19 cellular contexts compared by ENCODE assay signal in the genomic region with DNA sequence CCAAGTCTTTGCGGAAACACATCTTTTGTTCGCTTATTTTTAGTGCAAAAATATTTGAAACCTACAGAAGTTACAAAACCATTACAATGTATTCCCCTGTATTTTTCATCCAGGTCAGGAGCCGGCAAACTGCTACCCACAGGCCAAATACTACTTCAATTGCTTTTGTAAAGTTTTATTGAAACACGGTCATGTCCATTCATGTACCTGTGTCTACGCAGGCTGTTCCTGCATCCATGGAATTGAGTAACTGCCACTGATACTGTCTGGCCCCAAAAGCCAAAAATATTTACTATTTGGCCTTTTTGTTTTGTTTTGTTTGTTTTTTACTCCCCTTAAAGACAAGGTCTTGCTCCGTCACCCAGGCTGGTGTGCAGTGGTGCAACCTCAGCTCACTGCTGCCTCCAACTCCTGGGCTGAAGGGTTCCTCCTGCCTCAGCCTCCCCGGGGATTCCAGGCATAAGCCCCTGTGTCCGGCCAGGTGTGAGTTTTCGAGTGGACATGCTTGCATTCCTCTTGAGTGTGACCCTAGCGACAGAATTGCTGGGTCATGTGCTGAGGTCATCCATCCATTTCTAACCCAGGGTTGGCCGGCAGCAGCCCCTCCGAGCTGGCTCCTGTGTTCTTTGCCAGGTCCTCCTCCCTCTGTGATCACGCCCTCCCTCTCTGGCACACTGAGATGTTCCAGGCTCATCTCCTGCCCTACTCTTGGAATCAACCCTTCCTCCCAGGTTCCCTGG. TPM values are rescaled to one million over a fixed set of nuclear protein-coding genes. Genes with fewer than 3 reads are reported as not detected.
A peak's percentile ranks its signal among the peaks of the same experiment; 100 is the strongest.
DNase-seq lines count a peak whose midpoint lies in the region; ATAC-seq and TF ChIP-seq lines count a peak whose summit lies in the region.
"Had no signal": no experiment of that assay in that cellular context is flagged by ENCODE, and none has a peak within 500 bp of the region (broad histone marks: within the 10 kb centered on the region; RNA-seq: fewer than 3 reads in every experiment).

No MANE protein-coding gene starts in this region.

- no peak overlapping the region for H4K8ac ChIP-seq in neuronal stem cell (ENCODE audit: low read depth, low read length)

- H2AK5ac ChIP-seq in neuronal stem cell (ENCODE audit: low read depth, low read length) = peak overlapping the region; percentile 56

- H3K4me2 ChIP-seq in DND-41 (ENCODE audit: insufficient read depth, low read length) (no peak overlapping the region), neuronal stem cell (ENCODE audit: insufficient read depth, low read length, poor library complexity, severe bottlenecking) (no peak overlapping the region)

- no peak overlapping the region for H2BK12ac ChIP-seq in neuronal stem cell (ENCODE audit: low read length)

- peak overlapping the region; percentile 72 for H2BK120ac ChIP-seq in neuronal stem cell (ENCODE audit: low read depth, low read length)

- H3K4me1 Mint-ChIP-seq in activated CD4-positive, alpha-beta T cell treated with anti-CD3 and anti-CD28 coated beads, Interleukin-2, amount 10 ng/mL, durations not matched to agents 24 days and 14 days = peaks cover 27% of the 10 kb centered on the region
- peaks cover 18% of the 10 kb centered on the region for H3K4me1 Mint-ChIP-seq in T-helper 17 cell
- no peaks in the 10 kb centered on the region for H3K4me1 Mint-ChIP-seq in glutamatergic neuron (ENCODE audit: low read depth, unreplicated experiment)

- H3K18ac ChIP-seq in neuronal stem cell (ENCODE audit: low read length) = peak overlapping the region; percentile 64

- peak overlapping the region; percentile 51 for H3K27ac Mint-ChIP-seq in activated CD4-positive, alpha-beta T cell treated with anti-CD3 and anti-CD28 coated beads, Interleukin-2, amount 10 ng/mL, durations not matched to agents 24 days and 14 days
- H3K27ac Mint-ChIP-seq in T-helper 17 cell (peak overlapping the region; percentile 59), glutamatergic neuron (ENCODE audit: unreplicated experiment) (no peak overlapping the region)
- H3K27ac Mint-ChIP-seq: CD4-positive, CD25-positive, alpha-beta regulatory T cell had no signal

- H3K79me2 ChIP-seq in DND-41 (ENCODE audit: insufficient read depth, low read length) = peaks cover 16% of the 10 kb centered on the region

- H4K91ac ChIP-seq in neuronal stem cell (ENCODE audit: low read depth, low read length, poor library complexity) = no peak overlapping the region

- no peak overlapping the region for H3K4me3 Mint-ChIP-seq in activated CD4-positive, alpha-beta T cell treated with anti-CD3 and anti-CD28 coated beads, Interleukin-2, amount 10 ng/mL, durations not matched to agents 24 days and 14 days
- H3K4me3 Mint-ChIP-seq in T-helper 17 cell (no peak overlapping the region), glutamatergic neuron (ENCODE audit: unreplicated experiment) (no peak overlapping the region)

- intact Hi-C loops in activated CD4-positive, alpha-beta T cell treated with anti-CD3 and anti-CD28 coated beads, Interleukin-2, amount 10 ng/mL, durations not matched to agents 24 days and 14 days (cut with micrococcal nuclease) = no loop called here

- H3K9me3 ChIP-seq in DND-41 (ENCODE audit: insufficient read depth, low read length, severe bottlenecking) = no peaks in the 10 kb centered on the region
- H3K9me3 ChIP-seq in T-helper 17 cell (ENCODE audit: control insufficient read depth, low read length, poor library complexity, severe bottlenecking) = no peaks in the 10 kb centered on the region
- no peaks in the 10 kb centered on the region for H3K9me3 ChIP-seq in neuronal stem cell (replicated peaks in 1 of 2; ENCODE audit: control insufficient read depth in 2 of 2, insufficient read depth in 1 of 2, low read depth in 1 of 2, low read length in 2 of 2)
- H3K9me3 ChIP-seq: Caco-2 had no signal

- H3K4ac ChIP-seq in neuronal stem cell (ENCODE audit: low read length) = no peak overlapping the region

- peak overlapping the region; percentile 75 for H2BK5ac ChIP-seq in neuronal stem cell (ENCODE audit: low read length)

- ATAC-seq in DND-41 (ENCODE audit: insufficient read depth, low read depth) = no peak
- ATAC-seq in T-helper 17 cell = no peak
- no peak for ATAC-seq in HG03432 (IDR thresholded peaks at IDR 0.05; ENCODE audit: unreplicated experiment)
- ATAC-seq: PC-3 had no signal

- TF ChIP-seq CTCF in DND-41 (IDR thresholded peaks at IDR 0.05; ENCODE audit: borderline replicate concordance, extremely low read depth, low read length, poor library complexity, severe bottlenecking) (no peak), coronary artery (IDR thresholded peaks at IDR 0.05) (no peak), glutamatergic neuron (IDR thresholded peaks at IDR 0.05; ENCODE audit: partially characterized antibody, unreplicated experiment) (no peak)

- H3K4me1 ChIP-seq in DND-41 (ENCODE audit: insufficient read depth, low read length) = no peaks in the 10 kb centered on the region
- peaks cover 0 to 2% of the 10 kb centered on the region in 2 donors for H3K4me1 ChIP-seq in neuronal stem cell (ENCODE audit: control insufficient read depth in 2 of 2, insufficient read depth in 1 of 2, low read depth in 1 of 2, low read length in 2 of 2)
- H3K4me1 ChIP-seq: Caco-2 had no signal

- no peak for DNase-seq in activated CD4-positive, alpha-beta T cell treated with anti-CD3 and anti-CD28 coated beads, Interleukin-2, amount 10 ng/mL, durations not matched to agents 24 days and 14 days
- no peak for DNase-seq in activated CD4-positive, alpha-beta T cell treated with anti-CD3 and anti-CD28 coated beads, Interleukin-2, amount 50 U/mL, for 4 hours
- no peak for DNase-seq in DND-41
- no peak for DNase-seq in T-helper 17 cell
- no peak for DNase-seq in neuronal stem cell (ENCODE audit: low spot score)
- DNase-seq in coronary artery (ENCODE audit: low spot score) = no peak
- DNase-seq in glutamatergic neuron = no peak
- DNase-seq: Caco-2; CD4-positive, CD25-positive, alpha-beta regulatory T cell; DMS153; HCEC 1CT; NCI-H2081 treated with DMSO at 0.1 percent for 48 hours; NCI-H510A; NCI-H82; PC-3 had no signal

- H3K27me3 ChIP-seq in DND-41 (ENCODE audit: insufficient read depth, low read length, poor library complexity) (no peaks in the 10 kb centered on the region), neuronal stem cell (ENCODE audit: control insufficient read depth in 3 of 3, insufficient read depth in 3 of 3, low read depth in 1 of 3, low read length in 3 of 3) (peaks cover 0 to 3% (median 0%) of the 10 kb centered on the region in 3 experiments)

- H3K79me1 ChIP-seq in neuronal stem cell (ENCODE audit: low read depth, low read length) = peaks cover 2% of the 10 kb centered on the region

- H3K9me3 Mint-ChIP-seq in activated CD4-positive, alpha-beta T cell treated with anti-CD3 and anti-CD28 coated beads, Interleukin-2, amount 10 ng/mL, durations not matched to agents 24 days and 14 days = no peaks in the 10 kb centered on the region
- no peaks in the 10 kb centered on the region for H3K9me3 Mint-ChIP-seq in glutamatergic neuron (ENCODE audit: unreplicated experiment)
- H3K9me3 Mint-ChIP-seq: CD4-positive, CD25-positive, alpha-beta regulatory T cell had no signal

- no peak overlapping the region for H3K14ac ChIP-seq in neuronal stem cell (ENCODE audit: low read length)

- H3K9ac ChIP-seq in DND-41 (ENCODE audit: low read depth, low read length) (no peak overlapping the region), neuronal stem cell (ENCODE audit: low read depth, low read length, poor library complexity) (peak overlapping the region; percentile 44)

- H3K4me3 ChIP-seq in DND-41 (ENCODE audit: low read depth in 1 of 2, low read length in 2 of 2) (no peak overlapping the region), neuronal stem cell (ENCODE audit: low read length in 2 of 2) (no peak overlapping the region), coronary artery (no peak overlapping the region)

- H3K36me3 ChIP-seq in DND-41 (ENCODE audit: insufficient read depth, low read length) (peaks cover 49% of the 10 kb centered on the region), neuronal stem cell (replicated peaks in 1 of 2; ENCODE audit: control insufficient read depth in 2 of 2, insufficient read depth in 2 of 2, low read length in 2 of 2) (no peaks in the 10 kb centered on the region)

- no peak overlapping the region for H2BK15ac ChIP-seq in neuronal stem cell (ENCODE audit: low read length)

- peaks cover 56% of the 10 kb centered on the region for H3K36me3 Mint-ChIP-seq in activated CD4-positive, alpha-beta T cell treated with anti-CD3 and anti-CD28 coated beads, Interleukin-2, amount 10 ng/mL, durations not matched to agents 24 days and 14 days (ENCODE audit: low read depth)
- no peaks in the 10 kb centered on the region for H3K36me3 Mint-ChIP-seq in T-helper 17 cell (ENCODE audit: low read depth)
- H3K36me3 Mint-ChIP-seq in glutamatergic neuron (ENCODE audit: unreplicated experiment) = no peaks in the 10 kb centered on the region
- H3K36me3 Mint-ChIP-seq: CD4-positive, CD25-positive, alpha-beta regulatory T cell had no signal

- peaks cover 14% of the 10 kb centered on the region; the same call in 1 of the 2 replicates for H4K20me1 ChIP-seq in DND-41 (ENCODE audit: insufficient read depth, low read length)

- H3K23ac ChIP-seq in neuronal stem cell (ENCODE audit: low read depth, low read length, poor library complexity) = peak overlapping the region; percentile 65

- H2AFZ ChIP-seq in DND-41 (ENCODE audit: low read depth, low read length) (no peak overlapping the region), neuronal stem cell (ENCODE audit: low read length) (peak overlapping the region; percentile 16)

- no CpG with 5 or more reads among the region's 13 CpGs for WGBS in neuronal stem cell (ENCODE audit: extremely low coverage in 2 of 2, insufficient read length in 2 of 2, insufficient replicate concordance in 1 of 2), 2 donors

- H3K27ac ChIP-seq in DND-41 (ENCODE audit: low read length) = 0 out of 2 replicates have a peak overlapping the region, but pooled peaks have one; percentile 22
- H3K27ac ChIP-seq in neuronal stem cell (replicated peaks; ENCODE audit: low read length) = no peak overlapping the region
- H3K27ac ChIP-seq in coronary artery = no peak overlapping the region
- H3K27ac ChIP-seq: HL-60 had no signal

- no peaks in the 10 kb centered on the region for H3K27me3 Mint-ChIP-seq in activated CD4-positive, alpha-beta T cell treated with anti-CD3 and anti-CD28 coated beads, Interleukin-2, amount 10 ng/mL, durations not matched to agents 24 days and 14 days
- H3K27me3 Mint-ChIP-seq in T-helper 17 cell = no peaks in the 10 kb centered on the region
- peaks cover 10% of the 10 kb centered on the region for H3K27me3 Mint-ChIP-seq in glutamatergic neuron (ENCODE audit: unreplicated experiment)
- H3K27me3 Mint-ChIP-seq: CD4-positive, CD25-positive, alpha-beta regulatory T cell had no signal

RNA-seq across cellular contexts. Expression of a gene that starts 10.9 kb away (rescaled TPM):
- 41.8 and 43.7 TPM in 2 replicates for total RNA-seq in activated CD4-positive, alpha-beta T cell treated with anti-CD3 and anti-CD28 coated beads, Interleukin-2, amount 10 ng/mL, durations not matched to agents 24 days and 14 days
- total RNA-seq in T-helper 17 cell (10 to 100 TPM; 83.1 to 97.0 TPM), glutamatergic neuron (ENCODE audit: unreplicated experiment) (not detected)
- not detected for polyA plus RNA-seq in neuronal stem cell (2013, experiment 1 of 2)
- polyA plus RNA-seq in neuronal stem cell (2013, experiment 2 of 2) = not detected
- total RNA-seq: Caco-2, SK-MEL-5 had no signal

RNA-seq across cellular contexts. Expression of a gene that starts 18.0 kb away (rescaled TPM):
- 114 and 116 TPM in 2 replicates for total RNA-seq in activated CD4-positive, alpha-beta T cell treated with anti-CD3 and anti-CD28 coated beads, Interleukin-2, amount 10 ng/mL, durations not matched to agents 24 days and 14 days
- total RNA-seq in T-helper 17 cell = 10 to 100 TPM; 47.8 to 50.6 TPM
- polyA plus RNA-seq in neuronal stem cell (2013, experiment 1 of 2) = 20.8 TPM
- 20.9 TPM for polyA plus RNA-seq in neuronal stem cell (2013, experiment 2 of 2)
- 54.4 TPM for total RNA-seq in glutamatergic neuron (ENCODE audit: unreplicated experiment)

RNA-seq across cellular contexts. Expression of a gene that starts 31.9 kb away (rescaled TPM):
- total RNA-seq in activated CD4-positive, alpha-beta T cell treated with anti-CD3 and anti-CD28 coated beads, Interleukin-2, amount 10 ng/mL, durations not matched to agents 24 days and 14 days = 134 and 135 TPM in 2 replicates
- total RNA-seq in T-helper 17 cell = 10 to 100 TPM; 28.7 to 54.1 TPM
- 0.01 TPM for polyA plus RNA-seq in neuronal stem cell (2013, experiment 1 of 2)
- polyA plus RNA-seq in neuronal stem cell (2013, experiment 2 of 2) = not detected
- not detected for total RNA-seq in glutamatergic neuron (ENCODE audit: unreplicated experiment)
- total RNA-seq: Caco-2, PC-3, SK-MEL-5 had no signal

RNA-seq across cellular contexts. Expression of a gene that starts 56.8 kb away (rescaled TPM):
- 0.12 and 0.19 TPM in 2 replicates for total RNA-seq in activated CD4-positive, alpha-beta T cell treated with anti-CD3 and anti-CD28 coated beads, Interleukin-2, amount 10 ng/mL, durations not matched to agents 24 days and 14 days
- under 1 TPM; 0.42 to 0.57 TPM for total RNA-seq in T-helper 17 cell
- 16.6 TPM for polyA plus RNA-seq in neuronal stem cell (2013, experiment 1 of 2)
- 17.4 TPM for polyA plus RNA-seq in neuronal stem cell (2013, experiment 2 of 2)
- 12.5 TPM for total RNA-seq in glutamatergic neuron (ENCODE audit: unreplicated experiment)
- total RNA-seq: A172, SK-MEL-5 had no signal
- polyA plus RNA-seq: CD4-positive, CD25-positive, alpha-beta regulatory T cell had no signal

Comparison
In these comparisons a context has a peak if more than half of its experiments do, and no peak if none do; other contexts are left out.
1. RNA of a gene that starts 10.9 kb away (total RNA-seq): 83.1 to 97.0 TPM in T-helper 17 cell and 41.8 to 43.7 TPM in activated CD4-positive, alpha-beta T cell treated with anti-CD3 and anti-CD28 coated beads, Interleukin-2, amount 10 ng/mL, durations not matched to agents 24 days and 14 days; not detected in glutamatergic neuron (single experiment); every median in the first group is over 10 times any median in the second.
2. RNA of a gene that starts 31.9 kb away (total RNA-seq): 134 to 135 TPM in activated CD4-positive, alpha-beta T cell treated with anti-CD3 and anti-CD28 coated beads, Interleukin-2, amount 10 ng/mL, durations not matched to agents 24 days and 14 days and 28.7 to 54.1 TPM in T-helper 17 cell; not detected in glutamatergic neuron (single experiment); every median in the first group is over 10 times any median in the second.